ENCODE assay signal across 10 cellular contexts in genomic region chrX:79138658-79139241, GRCh38. TPM values are rescaled to one million over a fixed set of nuclear protein-coding genes. Genes with fewer than 3 reads are reported as not detected.
A peak's percentile ranks its signal among the peaks of the same experiment; 100 is the strongest.
DNase-seq lines count a peak whose midpoint lies in the region; ATAC-seq and TF ChIP-seq lines count a peak whose summit lies in the region.
"Had no signal": no experiment of that assay in that cellular context is flagged by ENCODE, and none has a peak within 500 bp of the region (broad histone marks: within the 10 kb centered on the region; RNA-seq: fewer than 3 reads in every experiment).

No MANE protein-coding gene starts in this region.

- no peak for TF ChIP-seq EP300 in transverse colon (IDR thresholded peaks at IDR 0.05; ENCODE audit: low read depth)

- H3K27me3 Mint-ChIP-seq in activated T-cell treated with anti-CD3 and anti-CD28 coated beads, Interleukin-2, amount 50 U/mL, for 4 hours (ENCODE audit: low read depth) = no peaks in the 10 kb centered on the region

- no peaks in the 10 kb centered on the region for H3K4me1 ChIP-seq in transverse colon

- no peaks in the 10 kb centered on the region for H3K9me3 ChIP-seq in transverse colon

- DNase-seq in activated T-cell treated with anti-CD3 and anti-CD28 coated beads, Interleukin-2, amount 50 U/mL, for 4 hours = no peak
- DNase-seq in activated T-cell treated with anti-CD3 and anti-CD28 coated beads for 4 hours (no peak), OCI-M1 (lab: John Stamatoyannopoulos, UW) (peak; percentile 94), transverse colon (peak; percentile 30), COR-L47 (lab: John Stamatoyannopoulos, UW) (no peak), LoVo (ENCODE audit: low spot score) (no peak)
- DNase-seq in stimulated activated naive CD4-positive, alpha-beta T cell treated with Interleukin-2 at 50 U/mL for 16 hours (lab: John Stamatoyannopoulos, UW) = no peak
- DNase-seq: NCI-H2227 treated with DMSO at 0.1 percent for 48 hours had no signal

- in situ Hi-C loops in transverse colon (cut with MboI; ENCODE audit: low pct_ligation_motif_present in 1 of 4, low pct_unique_long_range_greater_than_20kb in 1 of 4, low sequenced_read_pairs in 3 of 4) = no loop called here

- no peaks in the 10 kb centered on the region for H3K36me3 ChIP-seq in transverse colon

- peaks cover 51% of the 10 kb centered on the region for H3K4me1 Mint-ChIP-seq in activated T-cell treated with anti-CD3 and anti-CD28 coated beads, Interleukin-2, amount 50 U/mL, for 4 hours (ENCODE audit: low read depth)

- H3K9me3 Mint-ChIP-seq in activated T-cell treated with anti-CD3 and anti-CD28 coated beads, Interleukin-2, amount 50 U/mL, for 4 hours = no peaks in the 10 kb centered on the region

- ATAC-seq in activated T-cell treated with anti-CD3 and anti-CD28 coated beads, Interleukin-2, amount 50 U/mL, for 4 hours = peak in 1 of 2 donors; percentile 38
- ATAC-seq in HG02981 (IDR thresholded peaks at IDR 0.05; ENCODE audit: unreplicated experiment) = peak; percentile 91

- whole genome bisulfite sequencing in transverse colon (ENCODE audit: low coverage in 1 of 2), 2 donors = 67 to 83% methylated on average over 1 to 3 of the region's 3 CpGs

- H3K27me3 ChIP-seq in transverse colon = no peaks in the 10 kb centered on the region

- TF ChIP-seq CTCF in transverse colon (IDR thresholded peaks at IDR 0.05) = no peak

- H3K36me3 Mint-ChIP-seq in activated T-cell treated with anti-CD3 and anti-CD28 coated beads, Interleukin-2, amount 50 U/mL, for 4 hours (ENCODE audit: insufficient read depth) = no peaks in the 10 kb centered on the region

- intact Hi-C loops in transverse colon (cut with DNase I; ENCODE audit: low total_unique reads) = no loop called here

- peak overlapping the region in 1 of 4 donors; percentile 32 for H3K27ac ChIP-seq in transverse colon

- H3K4me3 Mint-ChIP-seq in activated T-cell treated with anti-CD3 and anti-CD28 coated beads, Interleukin-2, amount 50 U/mL, for 4 hours = peak overlapping the region; percentile 49

- no peak for TF ChIP-seq POLR2A in transverse colon (IDR thresholded peaks at IDR 0.05)

- no peak overlapping the region for H3K4me3 ChIP-seq in transverse colon

RNA-seq across cellular contexts. Expression of gene GPR174, which starts 5.7 kb away (rescaled TPM):
- total RNA-seq in activated T-cell treated with anti-CD3 and anti-CD28 coated beads, Interleukin-2, amount 50 U/mL, for 4 hours = 10 to 100 TPM; 13.2 to 24.8 (median 20.1) TPM
- 1 to 10 TPM in 3 of 4 donors, not detected in 1; 1.2 to 8.8 (median 3.8) TPM for total RNA-seq in transverse colon
- total RNA-seq: bronchial epithelial cell had no signal

Comparison
In these comparisons a context has a peak if more than half of its experiments do, and no peak if none do; other contexts are left out.
1. DNase-seq: peak in OCI-M1 (single experiment) and transverse colon (single experiment); none in activated T-cell treated with anti-CD3 and anti-CD28 coated beads, Interleukin-2, amount 50 U/mL, for 4 hours (single experiment), activated T-cell treated with anti-CD3 and anti-CD28 coated beads for 4 hours (single experiment), stimulated activated naive CD4-positive, alpha-beta T cell treated with Interleukin-2 at 50 U/mL for 16 hours (single experiment), COR-L47 (single experiment) and LoVo (single experiment).